In genomic region chr13:29846475-29847256, GRCh38 we compare ENCODE assay signal across 9 cellular contexts. TPM values are rescaled to one million over a fixed set of nuclear protein-coding genes. Genes with fewer than 3 reads are reported as not detected.
DNase-seq lines count a peak whose midpoint lies in the region; ATAC-seq and TF ChIP-seq lines count a peak whose summit lies in the region.
"Had no signal": no experiment of that assay in that cellular context is flagged by ENCODE, and none has a peak within 500 bp of the region (broad histone marks: within the 10 kb centered on the region; RNA-seq: fewer than 3 reads in every experiment).

No MANE protein-coding gene starts in this region.

- H3K27me3 ChIP-seq in SJCRH30 (no peaks in the 10 kb centered on the region), esophagus squamous epithelium (no peaks in the 10 kb centered on the region)

- H3K27ac ChIP-seq in SJCRH30, result no peak overlapping the region
- peak overlapping the region; percentile 21 to 99 (median 88) for H3K27ac ChIP-seq in esophagus squamous epithelium

- intact Hi-C loops in Calu3 (cut with micrococcal nuclease; ENCODE audit: unreplicated experiment) (loop anchor here (5.0 kb wide), 1 partner anchor 74 kb away; no protein-coding TSS in a partner anchor), esophagus squamous epithelium (cut with DNase I) (loop anchor here (5.0 kb wide), 1 partner anchor 266 kb away; no protein-coding TSS in a partner anchor)

- ATAC-seq in GM21423 (IDR thresholded peaks at IDR 0.05; ENCODE audit: unreplicated experiment), result no peak
- ATAC-seq in GM19023 (IDR thresholded peaks at IDR 0.05; ENCODE audit: unreplicated experiment), result no peak

- TF ChIP-seq POLR2A in esophagus squamous epithelium (IDR thresholded peaks at IDR 0.05), result no peak

- H3K4me3 ChIP-seq in SJCRH30, result peak overlapping the region; percentile 78
- peak overlapping the region; percentile 80 to 96 (median 88) for H3K4me3 ChIP-seq in esophagus squamous epithelium

- CTCF ChIA-PET in Calu3 (lab: Charles Lee), result interaction anchor here (0.8 to 1.8 kb wide), 5 partner anchors 47 to 268 kb away, joined by 3 to 11 read pairs (median 4); no protein-coding TSS in a partner anchor

- H3K9me3 Mint-ChIP-seq in Calu3 (ENCODE audit: low read depth, unreplicated experiment) (no peaks in the 10 kb centered on the region), progenitor cell of endocrine pancreas (ENCODE audit: low read depth) (no peaks in the 10 kb centered on the region)

- no TSS peak for BruUV-seq in Calu3 (replicated peaks; lab: Mats Ljungman, UMichigan)

- H3K9me3 ChIP-seq in SJCRH30 (replicated peaks), result no peaks in the 10 kb centered on the region
- no peaks in the 10 kb centered on the region for H3K9me3 ChIP-seq in esophagus squamous epithelium

- H3K27me3 Mint-ChIP-seq in Calu3 (ENCODE audit: unreplicated experiment) (no peaks in the 10 kb centered on the region), progenitor cell of endocrine pancreas (no peaks in the 10 kb centered on the region)

- H3K4me1 ChIP-seq in SJCRH30 (peaks cover 25% of the 10 kb centered on the region), esophagus squamous epithelium (peaks cover 0 to 60% (median 0%) of the 10 kb centered on the region in 3 donors)

- peaks cover 19% of the 10 kb centered on the region for H3K4me1 Mint-ChIP-seq in Calu3 (ENCODE audit: low read depth, unreplicated experiment)
- peaks cover 49% of the 10 kb centered on the region for H3K4me1 Mint-ChIP-seq in progenitor cell of endocrine pancreas (ENCODE audit: low read depth)

- H3K27ac Mint-ChIP-seq in Calu3 (ENCODE audit: unreplicated experiment) (peak overlapping the region; percentile 93), progenitor cell of endocrine pancreas (peak overlapping the region; percentile 92)

- 37 to 40% methylated on average over 6 of the region's 6 CpGs for WGBS in esophagus squamous epithelium, 2 donors

- H3K36me3 ChIP-seq in SJCRH30 (no peaks in the 10 kb centered on the region), esophagus squamous epithelium (no peaks in the 10 kb centered on the region)

- no peak for DNase-seq in Calu3
- no peak for DNase-seq in SJCRH30
- no peak for DNase-seq in esophagus squamous epithelium (lab: John Stamatoyannopoulos, UW)
- no peak for DNase-seq in progenitor cell of endocrine pancreas (ENCODE audit: low spot score, unreplicated experiment)
- DNase-seq in HK-2 (ENCODE audit: unreplicated experiment), result no peak
- DNase-seq in stimulated activated CD4-positive, alpha-beta T cell treated with anti-CD3 and anti-CD28 coated beads, Interleukin-2, amount 100 ng/mL, for 48 hours, result no peak
- DNase-seq: NCI-H1694 had no signal

- H3K36me3 Mint-ChIP-seq in Calu3 (ENCODE audit: insufficient read depth, unreplicated experiment), result peaks cover 37% of the 10 kb centered on the region
- no peaks in the 10 kb centered on the region for H3K36me3 Mint-ChIP-seq in progenitor cell of endocrine pancreas (ENCODE audit: insufficient read depth)

- TF ChIP-seq CTCF in Calu3 (IDR thresholded peaks at IDR 0.05; ENCODE audit: unreplicated experiment) (no peak), esophagus squamous epithelium (IDR thresholded peaks at IDR 0.05) (no peak), progenitor cell of endocrine pancreas (IDR thresholded peaks at IDR 0.05; ENCODE audit: unreplicated experiment) (no peak)

- H3K4me3 Mint-ChIP-seq in Calu3 (ENCODE audit: low read depth, unreplicated experiment), result peak overlapping the region; percentile 97
- peak overlapping the region; percentile 90 for H3K4me3 Mint-ChIP-seq in progenitor cell of endocrine pancreas (ENCODE audit: low read depth)

RNA-seq across cellular contexts. Expression of gene UBL3, which starts 3.8 kb away (rescaled TPM):
- 13.8 and 15.9 TPM in 2 replicates for total RNA-seq in Calu3 (2022)
- total RNA-seq in SJCRH30 (2014; rRNA removed; shearing (Covaris generic)), result 19.4 and 20.9 TPM in 2 replicates
- 10 to 100 TPM; 28.1 to 47.1 (median 35.4) TPM for total RNA-seq in esophagus squamous epithelium
- 33.6 and 36.0 TPM in 2 replicates for total RNA-seq in progenitor cell of endocrine pancreas
